1 cellular context compared by ENCODE assay signal in genomic region chr13:80371840-80372509, GRCh38.
TF ChIP-seq lines count a peak whose summit lies in the region.

No MANE protein-coding gene starts in this region.

TF ChIP-seq in HepG2, 621 proteins besides CTCF, POLR2A, EP300 and RAD21:
- TF ChIP-seq CEBPG (CRISPR knock-in tag; IDR thresholded peaks at IDR 0.05) (no peak), DPF2 (CRISPR knock-in tag; IDR thresholded peaks at IDR 0.05; ENCODE audit: borderline replicate concordance, low read depth) (no peak), HOXA5 (CRISPR knock-in tag; IDR thresholded peaks at IDR 0.05) (no peak), PAXIP1 (CRISPR knock-in tag; conservative IDR thresholded peaks at IDR 0.05) (no peak), GMEB2 (CRISPR knock-in tag; IDR thresholded peaks at IDR 0.05; ENCODE audit: low read depth) (no peak), AKNA (CRISPR knock-in tag; IDR thresholded peaks at IDR 0.05; ENCODE audit: borderline replicate concordance) (no peak), ZNF7 (CRISPR knock-in tag; IDR thresholded peaks at IDR 0.05) (no peak)
TF ChIP-seq in HepG2: peak in this region for 0.
